Comparison of ENCODE assay signal across 12 cellular contexts in genomic region chr15:51223771-51224229, GRCh38.
DNase-seq lines count a peak whose midpoint lies in the region; ATAC-seq and TF ChIP-seq lines count a peak whose summit lies in the region.
"Had no signal": no experiment of that assay in that cellular context is flagged by ENCODE, and none has a peak within 500 bp of the region (broad histone marks: within the 10 kb centered on the region; RNA-seq: fewer than 3 reads in every experiment).

No MANE protein-coding gene starts in this region.

- H3K9me3 Mint-ChIP-seq in effector memory CD8-positive, alpha-beta T cell: peaks cover 0 to 2% of the 10 kb centered on the region in 2 donors
- H3K9me3 Mint-ChIP-seq: activated B cell treated with CpG ODN at 0.5 μM for 24 hours had no signal

- H4K20me1 ChIP-seq in Karpas-422 (ENCODE audit: insufficient read depth, low read depth, low read length): no peaks in the 10 kb centered on the region

- peak overlapping the region; percentile 45 for H3K4me3 ChIP-seq in adipocyte (ENCODE audit: low read length)
- H3K4me3 ChIP-seq in lower lobe of right lung: no peak overlapping the region
- H3K4me3 ChIP-seq in Karpas-422 (ENCODE audit: low read length): no peak overlapping the region
- H3K4me3 ChIP-seq: heart right ventricle had no signal

- H3K27ac ChIP-seq in lower lobe of right lung (no peak overlapping the region), Karpas-422 (ENCODE audit: low read length) (no peak overlapping the region)

- H3K27me3 Mint-ChIP-seq in effector memory CD8-positive, alpha-beta T cell: peaks cover 21 to 47% of the 10 kb centered on the region in 2 donors

- H3K9me2 ChIP-seq in Karpas-422 (replicated peaks; ENCODE audit: insufficient read depth, low read length): no peaks in the 10 kb centered on the region

- intact Hi-C loops in lower lobe of right lung (cut with DNase I): no loop called here

- H3K36me3 Mint-ChIP-seq in effector memory CD8-positive, alpha-beta T cell (ENCODE audit: insufficient read depth): no peaks in the 10 kb centered on the region

- H3K9ac ChIP-seq in adipocyte (ENCODE audit: low read length) (peak overlapping the region; percentile 78), Karpas-422 (ENCODE audit: low read length) (no peak overlapping the region)

- no peak for TF ChIP-seq CTCF in AG09319 (IDR thresholded peaks at IDR 0.05; ENCODE audit: low read depth, low read length)
- TF ChIP-seq CTCF in lower lobe of right lung (IDR thresholded peaks at IDR 0.05): no peak

- no peaks in the 10 kb centered on the region for H3K27me3 ChIP-seq in adipocyte (replicated peaks; ENCODE audit: control insufficient read depth, insufficient read depth, low read length)
- H3K27me3 ChIP-seq in lower lobe of right lung (ENCODE audit: low read depth): no peaks in the 10 kb centered on the region
- no peaks in the 10 kb centered on the region for H3K27me3 ChIP-seq in Karpas-422 (ENCODE audit: low read length)
- H3K27me3 ChIP-seq: heart right ventricle had no signal

- H3K4me3 Mint-ChIP-seq in effector memory CD8-positive, alpha-beta T cell: no peak overlapping the region
- H3K4me3 Mint-ChIP-seq: activated B cell treated with CpG ODN at 0.5 μM for 24 hours had no signal

- H3K36me3 ChIP-seq in adipocyte (ENCODE audit: control insufficient read depth, insufficient read depth, low read length, severe bottlenecking) (no peaks in the 10 kb centered on the region), lower lobe of right lung (no peaks in the 10 kb centered on the region), Karpas-422 (ENCODE audit: insufficient read depth, low read length) (no peaks in the 10 kb centered on the region)
- H3K36me3 ChIP-seq: heart right ventricle had no signal

- H3K4me1 ChIP-seq in adipocyte (ENCODE audit: control insufficient read depth, insufficient read depth, low read length) (peaks cover 67% of the 10 kb centered on the region), lower lobe of right lung (peaks cover 8% of the 10 kb centered on the region), Karpas-422 (ENCODE audit: low read length) (peaks cover 44% of the 10 kb centered on the region)

- no peaks in the 10 kb centered on the region for H3K79me2 ChIP-seq in Karpas-422 (ENCODE audit: low read length)

- H3K4me1 Mint-ChIP-seq in effector memory CD8-positive, alpha-beta T cell (ENCODE audit: low read depth in 2 of 2): no peaks in the 10 kb centered on the region

- no peak overlapping the region for H3K4me2 ChIP-seq in Karpas-422 (ENCODE audit: low read depth, low read length, poor library complexity, severe bottlenecking)

- DNase-seq in AG09319 (ENCODE audit: extremely low read depth, low read depth): peak; percentile 77
- DNase-seq in HT-29 (ENCODE audit: low spot score): peak; percentile 62
- peak; percentile 80 for DNase-seq in adipocyte (ENCODE audit: low read depth)
- DNase-seq in lower lobe of right lung: no peak
- DNase-seq in Karpas-422: no peak
- no peak for DNase-seq in effector memory CD8-positive, alpha-beta T cell
- DNase-seq: activated B cell treated with CpG ODN at 0.5 μM for 24 hours, DMS79, heart right ventricle, NCI-H446 treated with DMSO at 0.1 percent for 48 hours had no signal

- peak; percentile 32 to 68 for ATAC-seq in lower lobe of right lung
- no peak for ATAC-seq in HG02610 (IDR thresholded peaks at IDR 0.05; ENCODE audit: unreplicated experiment)
- ATAC-seq in HG03045 (IDR thresholded peaks at IDR 0.05; ENCODE audit: unreplicated experiment): no peak
- ATAC-seq in effector memory CD8-positive, alpha-beta T cell (replicated peaks): no peak

- no peak overlapping the region for H3K27ac Mint-ChIP-seq in effector memory CD8-positive, alpha-beta T cell
- H3K27ac Mint-ChIP-seq: activated B cell treated with CpG ODN at 0.5 μM for 24 hours had no signal

- H3K9me3 ChIP-seq in adipocyte (ENCODE audit: control insufficient read depth, low read length): no peaks in the 10 kb centered on the region
- H3K9me3 ChIP-seq in lower lobe of right lung: no peaks in the 10 kb centered on the region
- H3K9me3 ChIP-seq in Karpas-422 (ENCODE audit: low read length): no peaks in the 10 kb centered on the region
- H3K9me3 ChIP-seq: heart right ventricle had no signal

- H2AFZ ChIP-seq in Karpas-422 (ENCODE audit: low read length): no peak overlapping the region

Comparison
In these comparisons a context has a peak if more than half of its experiments do, and no peak if none do; other contexts are left out.
1. DNase-seq: peak in AG09319 (single experiment), HT-29 (single experiment) and adipocyte (single experiment); none in lower lobe of right lung (single experiment), Karpas-422 (single experiment) and effector memory CD8-positive, alpha-beta T cell (0 of 3).
2. ATAC-seq: peak in lower lobe of right lung (2 of 2); none in HG02610 (single experiment), HG03045 (single experiment) and effector memory CD8-positive, alpha-beta T cell (single experiment).